12 cellular contexts compared by ENCODE assay signal in the genomic region with DNA sequence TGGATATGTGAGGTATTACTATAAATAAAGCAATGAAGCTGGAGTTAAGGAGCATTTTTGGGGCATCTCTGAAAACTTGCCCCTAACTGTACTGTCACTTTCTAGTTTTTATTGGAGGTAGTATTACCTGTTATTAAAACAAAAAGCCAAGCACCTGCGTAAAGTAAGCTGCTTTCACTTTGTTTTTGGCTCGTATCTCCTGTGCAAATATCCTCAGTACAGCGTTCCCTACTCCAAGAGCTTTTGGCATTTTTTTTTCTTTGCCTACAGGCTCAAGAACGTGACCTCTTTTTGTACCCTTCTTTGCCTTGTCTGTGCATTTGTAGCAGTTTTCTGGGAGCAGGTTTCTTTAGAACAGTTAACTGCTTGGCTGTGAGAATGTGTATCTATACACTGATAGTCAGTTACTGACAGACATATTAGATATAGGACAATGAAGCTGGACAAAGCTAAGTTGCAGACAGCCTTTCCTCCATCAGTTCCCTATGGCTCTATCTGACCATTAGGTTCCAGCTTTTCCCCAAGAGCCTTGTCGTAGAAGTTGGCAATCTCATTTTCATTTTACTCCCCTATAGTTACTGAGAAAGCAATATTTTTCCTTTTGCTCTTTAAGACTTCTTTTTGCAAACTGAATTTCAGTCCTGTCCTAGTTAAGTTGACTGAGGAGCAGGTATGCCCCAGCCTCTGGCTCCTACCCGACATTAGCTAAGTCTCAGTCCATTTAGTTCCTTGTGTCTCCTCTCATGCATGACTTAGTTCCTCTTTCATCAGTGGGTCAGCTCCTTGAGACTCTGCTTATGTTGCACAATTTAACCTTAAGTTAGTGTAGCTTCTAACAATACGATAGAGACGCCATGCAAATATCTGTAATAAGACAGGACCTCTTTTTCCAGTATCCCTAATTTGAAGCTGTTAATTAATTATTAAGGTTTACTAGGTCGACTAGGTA. TPM values are rescaled to one million over a fixed set of nuclear protein-coding genes. Genes with fewer than 3 reads are reported as not detected.
DNase-seq lines count a peak whose midpoint lies in the region; ATAC-seq, FAIRE-seq and TF ChIP-seq lines count a peak whose summit lies in the region.
"Had no signal": no experiment of that assay in that cellular context is flagged by ENCODE, and none has a peak within 500 bp of the region (broad histone marks: within the 10 kb centered on the region; RNA-seq: fewer than 3 reads in every experiment).

No MANE protein-coding gene starts in this region.

- no peaks in the 10 kb centered on the region for H3K4me1 ChIP-seq in CD8-positive, alpha-beta T cell (ENCODE audit: insufficient read depth, low read length)
- H3K4me1 ChIP-seq: tibial artery had no signal

- peak overlapping the region; percentile 7 for H3K27ac Mint-ChIP-seq in endothelial cell (ENCODE audit: unreplicated experiment)
- no peak overlapping the region for H3K27ac Mint-ChIP-seq in CD8-positive, alpha-beta T cell
- H3K27ac Mint-ChIP-seq: activated CD4-positive, alpha-beta memory T cell treated with anti-CD3 and anti-CD28 coated beads for 36 hours had no signal

- no peaks in the 10 kb centered on the region for H3K27me3 Mint-ChIP-seq in endothelial cell (ENCODE audit: unreplicated experiment)
- no peaks in the 10 kb centered on the region for H3K27me3 Mint-ChIP-seq in CD8-positive, alpha-beta T cell (ENCODE audit: low read depth)
- H3K27me3 Mint-ChIP-seq: activated CD4-positive, alpha-beta memory T cell treated with anti-CD3 and anti-CD28 coated beads for 36 hours had no signal

- H3K27me3 ChIP-seq in CD8-positive, alpha-beta T cell (ENCODE audit: insufficient read depth, low read length): no peaks in the 10 kb centered on the region
- H3K27me3 ChIP-seq: tibial artery had no signal

- no peak for FAIRE-seq in RCC 7860 (lab: Jason Lieb, UNC)

- no peak overlapping the region for H3K4me3 ChIP-seq in CD8-positive, alpha-beta T cell (ENCODE audit: low read depth, low read length)
- H3K4me3 ChIP-seq: tibial artery had no signal

- intact Hi-C loops in CD8-positive, alpha-beta T cell (cut with DNase I, micrococcal nuclease): no loop called here

- POLR2A ChIA-PET in GM10248 (lab: Yijun Ruan, JAX): no interaction called here
- POLR2A ChIA-PET in CD8-positive, alpha-beta T cell (lab: Charles Lee): no interaction called here

- TF ChIP-seq CTCF in GM10248 (IDR thresholded peaks at IDR 0.05; ENCODE audit: control extremely low read depth, extremely low read depth, low read depth, missing control alignments) (no peak), endothelial cell (IDR thresholded peaks at IDR 0.05; ENCODE audit: unreplicated experiment) (no peak)
- TF ChIP-seq CTCF in CD8-positive, alpha-beta T cell (IDR thresholded peaks at IDR 0.05): no peak

- H3K27ac ChIP-seq in CD8-positive, alpha-beta T cell (ENCODE audit: low read depth, low read length): no peak overlapping the region
- H3K27ac ChIP-seq: epithelial cell of prostate, tibial artery had no signal

- peak; percentile 57 for DNase-seq in GM10248 (ENCODE audit: extremely low spot score)
- DNase-seq in endothelial cell (ENCODE audit: low spot score): no peak
- DNase-seq in RCC 7860 (ENCODE audit: low spot score): no peak
- DNase-seq in CD8-positive, alpha-beta T cell: no peak
- DNase-seq in NCI-H2196 (lab: John Stamatoyannopoulos, UW; ENCODE audit: unreplicated experiment): no peak
- DNase-seq in EL: no peak
- DNase-seq: activated CD4-positive, alpha-beta memory T cell treated with anti-CD3 and anti-CD28 coated beads for 36 hours; DMS53; tibial artery had no signal

- H3K4me1 Mint-ChIP-seq in endothelial cell (ENCODE audit: unreplicated experiment): no peaks in the 10 kb centered on the region
- H3K4me1 Mint-ChIP-seq in CD8-positive, alpha-beta T cell (ENCODE audit: low read depth): no peaks in the 10 kb centered on the region

- ATAC-seq in GM21381 (IDR thresholded peaks at IDR 0.05; ENCODE audit: unreplicated experiment) (peak; percentile 100), HG03378 (IDR thresholded peaks at IDR 0.05; ENCODE audit: unreplicated experiment) (peak; percentile 100)
- no peak for ATAC-seq in CD8-positive, alpha-beta T cell

- no peaks in the 10 kb centered on the region for H3K9me3 Mint-ChIP-seq in endothelial cell (ENCODE audit: unreplicated experiment)
- H3K9me3 Mint-ChIP-seq in CD8-positive, alpha-beta T cell: no peaks in the 10 kb centered on the region
- H3K9me3 Mint-ChIP-seq: activated CD4-positive, alpha-beta memory T cell treated with anti-CD3 and anti-CD28 coated beads for 36 hours had no signal

- H3K36me3 Mint-ChIP-seq in endothelial cell (ENCODE audit: low read depth, unreplicated experiment): no peaks in the 10 kb centered on the region
- H3K36me3 Mint-ChIP-seq in CD8-positive, alpha-beta T cell: peaks cover 20% of the 10 kb centered on the region

- no peaks in the 10 kb centered on the region for H3K36me3 ChIP-seq in CD8-positive, alpha-beta T cell (ENCODE audit: insufficient read depth, low read length)
- H3K36me3 ChIP-seq: tibial artery had no signal

- H3K4me3 Mint-ChIP-seq in endothelial cell (ENCODE audit: unreplicated experiment): no peak overlapping the region
- no peak overlapping the region for H3K4me3 Mint-ChIP-seq in CD8-positive, alpha-beta T cell
- H3K4me3 Mint-ChIP-seq: activated CD4-positive, alpha-beta memory T cell treated with anti-CD3 and anti-CD28 coated beads for 36 hours had no signal

- CTCF ChIA-PET in GM10248 (lab: Yijun Ruan, JAX): interaction anchor here (3.1 to 4.1 kb wide), 2 partner anchors 9 to 10 kb away, joined by 10 to 15 read pairs; no protein-coding TSS in a partner anchor
- CTCF ChIA-PET in CD8-positive, alpha-beta T cell (lab: Charles Lee): interaction anchor here (1.4 kb wide), 1 partner anchor 594 kb away, joined by 3 read pairs; no protein-coding TSS in a partner anchor

- no peaks in the 10 kb centered on the region for H3K9me3 ChIP-seq in CD8-positive, alpha-beta T cell (ENCODE audit: low read length)
- H3K9me3 ChIP-seq: tibial artery had no signal

RNA-seq across cellular contexts. Expression of a gene that starts 15.3 kb away (rescaled TPM):
- 50.0 TPM for total RNA-seq in endothelial cell (ENCODE audit: unreplicated experiment)
- 1 to 10 TPM; 4.4 TPM for total RNA-seq in CD8-positive, alpha-beta T cell
